Comparison of ENCODE assay signal across 1 cellular context in genomic region chr1:148334339-148335130, GRCh38.
TF ChIP-seq lines count a peak whose summit lies in the region.

No MANE protein-coding gene starts in this region.

TF ChIP-seq in K562, 482 proteins besides CTCF, POLR2A, EP300 and RAD21 (continued from another document):
- TF ChIP-seq, protein P1, sequence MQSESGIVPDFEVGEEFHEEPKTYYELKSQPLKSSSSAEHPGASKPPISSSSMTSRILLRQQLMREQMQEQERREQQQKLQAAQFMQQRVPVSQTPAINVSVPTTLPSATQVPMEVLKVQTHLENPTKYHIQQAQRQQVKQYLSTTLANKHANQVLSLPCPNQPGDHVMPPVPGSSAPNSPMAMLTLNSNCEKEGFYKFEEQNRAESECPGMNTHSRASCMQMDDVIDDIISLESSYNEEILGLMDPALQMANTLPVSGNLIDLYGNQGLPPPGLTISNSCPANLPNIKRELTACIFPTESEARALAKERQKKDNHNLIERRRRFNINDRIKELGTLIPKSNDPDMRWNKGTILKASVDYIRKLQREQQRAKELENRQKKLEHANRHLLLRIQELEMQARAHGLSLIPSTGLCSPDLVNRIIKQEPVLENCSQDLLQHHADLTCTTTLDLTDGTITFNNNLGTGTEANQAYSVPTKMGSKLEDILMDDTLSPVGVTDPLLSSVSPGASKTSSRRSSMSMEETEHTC (IDR thresholded peaks at IDR 0.05) = peak; percentile 73; the same call in 1 of the 2 replicates
- TF ChIP-seq SIN3A (IDR thresholded peaks at IDR 0.05; ENCODE audit: borderline replicate concordance in 2 of 2, control insufficient read depth in 1 of 2, low read depth in 2 of 2, low read length in 2 of 2) (peak in 1 of 2 experiments; percentile 98; a peak in 2 of 4 replicates), GATAD2B (IDR thresholded peaks at IDR 0.05; ENCODE audit: borderline replicate concordance) (0 out of 2 replicates have a peak, but pooled peaks have one; percentile 53), POLR2AphosphoS2 (IDR thresholded peaks at IDR 0.05; ENCODE audit: low read length) (peak; percentile 100), ZNF507 (tag; conservative IDR thresholded peaks at IDR 0.05) (no peak), FOXM1 (IDR thresholded peaks at IDR 0.05; ENCODE audit: low read depth) (no peak), FOXM1 (CRISPR knock-in tag; IDR thresholded peaks at IDR 0.05; ENCODE audit: low read depth) (no peak; the same call in 1 of the 2 replicates), ARHGAP35 (IDR thresholded peaks at IDR 0.05; ENCODE audit: partially characterized antibody) (peak; percentile 97), ZNF408 (CRISPR knock-in tag; IDR thresholded peaks at IDR 0.05; ENCODE audit: low read depth) (no peak), ETV5 (CRISPR knock-in tag; IDR thresholded peaks at IDR 0.05; ENCODE audit: low read depth) (peak; percentile 62), ZNF75A (CRISPR knock-in tag; IDR thresholded peaks at IDR 0.05) (peak; percentile 57; the same call in 1 of the 2 replicates), KLF13 (tag; IDR thresholded peaks at IDR 0.05; ENCODE audit: borderline replicate concordance, low read depth) (0 out of 2 replicates have a peak, but pooled peaks have one; percentile 16), SMAD3 (CRISPR knock-in tag; conservative IDR thresholded peaks at IDR 0.05) (peak; percentile 95)
- TF ChIP-seq, protein P2, sequence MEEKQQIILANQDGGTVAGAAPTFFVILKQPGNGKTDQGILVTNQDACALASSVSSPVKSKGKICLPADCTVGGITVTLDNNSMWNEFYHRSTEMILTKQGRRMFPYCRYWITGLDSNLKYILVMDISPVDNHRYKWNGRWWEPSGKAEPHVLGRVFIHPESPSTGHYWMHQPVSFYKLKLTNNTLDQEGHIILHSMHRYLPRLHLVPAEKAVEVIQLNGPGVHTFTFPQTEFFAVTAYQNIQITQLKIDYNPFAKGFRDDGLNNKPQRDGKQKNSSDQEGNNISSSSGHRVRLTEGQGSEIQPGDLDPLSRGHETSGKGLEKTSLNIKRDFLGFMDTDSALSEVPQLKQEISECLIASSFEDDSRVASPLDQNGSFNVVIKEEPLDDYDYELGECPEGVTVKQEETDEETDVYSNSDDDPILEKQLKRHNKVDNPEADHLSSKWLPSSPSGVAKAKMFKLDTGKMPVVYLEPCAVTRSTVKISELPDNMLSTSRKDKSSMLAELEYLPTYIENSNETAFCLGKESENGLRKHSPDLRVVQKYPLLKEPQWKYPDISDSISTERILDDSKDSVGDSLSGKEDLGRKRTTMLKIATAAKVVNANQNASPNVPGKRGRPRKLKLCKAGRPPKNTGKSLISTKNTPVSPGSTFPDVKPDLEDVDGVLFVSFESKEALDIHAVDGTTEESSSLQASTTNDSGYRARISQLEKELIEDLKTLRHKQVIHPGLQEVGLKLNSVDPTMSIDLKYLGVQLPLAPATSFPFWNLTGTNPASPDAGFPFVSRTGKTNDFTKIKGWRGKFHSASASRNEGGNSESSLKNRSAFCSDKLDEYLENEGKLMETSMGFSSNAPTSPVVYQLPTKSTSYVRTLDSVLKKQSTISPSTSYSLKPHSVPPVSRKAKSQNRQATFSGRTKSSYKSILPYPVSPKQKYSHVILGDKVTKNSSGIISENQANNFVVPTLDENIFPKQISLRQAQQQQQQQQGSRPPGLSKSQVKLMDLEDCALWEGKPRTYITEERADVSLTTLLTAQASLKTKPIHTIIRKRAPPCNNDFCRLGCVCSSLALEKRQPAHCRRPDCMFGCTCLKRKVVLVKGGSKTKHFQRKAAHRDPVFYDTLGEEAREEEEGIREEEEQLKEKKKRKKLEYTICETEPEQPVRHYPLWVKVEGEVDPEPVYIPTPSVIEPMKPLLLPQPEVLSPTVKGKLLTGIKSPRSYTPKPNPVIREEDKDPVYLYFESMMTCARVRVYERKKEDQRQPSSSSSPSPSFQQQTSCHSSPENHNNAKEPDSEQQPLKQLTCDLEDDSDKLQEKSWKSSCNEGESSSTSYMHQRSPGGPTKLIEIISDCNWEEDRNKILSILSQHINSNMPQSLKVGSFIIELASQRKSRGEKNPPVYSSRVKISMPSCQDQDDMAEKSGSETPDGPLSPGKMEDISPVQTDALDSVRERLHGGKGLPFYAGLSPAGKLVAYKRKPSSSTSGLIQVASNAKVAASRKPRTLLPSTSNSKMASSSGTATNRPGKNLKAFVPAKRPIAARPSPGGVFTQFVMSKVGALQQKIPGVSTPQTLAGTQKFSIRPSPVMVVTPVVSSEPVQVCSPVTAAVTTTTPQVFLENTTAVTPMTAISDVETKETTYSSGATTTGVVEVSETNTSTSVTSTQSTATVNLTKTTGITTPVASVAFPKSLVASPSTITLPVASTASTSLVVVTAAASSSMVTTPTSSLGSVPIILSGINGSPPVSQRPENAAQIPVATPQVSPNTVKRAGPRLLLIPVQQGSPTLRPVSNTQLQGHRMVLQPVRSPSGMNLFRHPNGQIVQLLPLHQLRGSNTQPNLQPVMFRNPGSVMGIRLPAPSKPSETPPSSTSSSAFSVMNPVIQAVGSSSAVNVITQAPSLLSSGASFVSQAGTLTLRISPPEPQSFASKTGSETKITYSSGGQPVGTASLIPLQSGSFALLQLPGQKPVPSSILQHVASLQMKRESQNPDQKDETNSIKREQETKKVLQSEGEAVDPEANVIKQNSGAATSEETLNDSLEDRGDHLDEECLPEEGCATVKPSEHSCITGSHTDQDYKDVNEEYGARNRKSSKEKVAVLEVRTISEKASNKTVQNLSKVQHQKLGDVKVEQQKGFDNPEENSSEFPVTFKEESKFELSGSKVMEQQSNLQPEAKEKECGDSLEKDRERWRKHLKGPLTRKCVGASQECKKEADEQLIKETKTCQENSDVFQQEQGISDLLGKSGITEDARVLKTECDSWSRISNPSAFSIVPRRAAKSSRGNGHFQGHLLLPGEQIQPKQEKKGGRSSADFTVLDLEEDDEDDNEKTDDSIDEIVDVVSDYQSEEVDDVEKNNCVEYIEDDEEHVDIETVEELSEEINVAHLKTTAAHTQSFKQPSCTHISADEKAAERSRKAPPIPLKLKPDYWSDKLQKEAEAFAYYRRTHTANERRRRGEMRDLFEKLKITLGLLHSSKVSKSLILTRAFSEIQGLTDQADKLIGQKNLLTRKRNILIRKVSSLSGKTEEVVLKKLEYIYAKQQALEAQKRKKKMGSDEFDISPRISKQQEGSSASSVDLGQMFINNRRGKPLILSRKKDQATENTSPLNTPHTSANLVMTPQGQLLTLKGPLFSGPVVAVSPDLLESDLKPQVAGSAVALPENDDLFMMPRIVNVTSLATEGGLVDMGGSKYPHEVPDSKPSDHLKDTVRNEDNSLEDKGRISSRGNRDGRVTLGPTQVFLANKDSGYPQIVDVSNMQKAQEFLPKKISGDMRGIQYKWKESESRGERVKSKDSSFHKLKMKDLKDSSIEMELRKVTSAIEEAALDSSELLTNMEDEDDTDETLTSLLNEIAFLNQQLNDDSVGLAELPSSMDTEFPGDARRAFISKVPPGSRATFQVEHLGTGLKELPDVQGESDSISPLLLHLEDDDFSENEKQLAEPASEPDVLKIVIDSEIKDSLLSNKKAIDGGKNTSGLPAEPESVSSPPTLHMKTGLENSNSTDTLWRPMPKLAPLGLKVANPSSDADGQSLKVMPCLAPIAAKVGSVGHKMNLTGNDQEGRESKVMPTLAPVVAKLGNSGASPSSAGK (IDR thresholded peaks at IDR 0.05) = peak; percentile 96
